1 cellular context compared by ENCODE assay signal in genomic region chr1:78892251-78892650, GRCh38.
TF ChIP-seq lines count a peak whose summit lies in the region.

No MANE protein-coding gene starts in this region.

TF ChIP-seq in GM23338, 12 proteins besides CTCF, POLR2A, EP300 and RAD21 (continued from another document):
- TF ChIP-seq REST (IDR thresholded peaks at IDR 0.05; ENCODE audit: unreplicated experiment) (no peak), ZNF462 (CRISPR knock-in tag; IDR thresholded peaks at IDR 0.05) (no peak), ETS1 (IDR thresholded peaks at IDR 0.05) (no peak), CREB1 (CRISPR knock-in tag; IDR thresholded peaks at IDR 0.05; ENCODE audit: low read depth) (no peak), ZNF331 (CRISPR knock-in tag; IDR thresholded peaks at IDR 0.05; ENCODE audit: low read depth) (no peak), ZNF114 (CRISPR knock-in tag; IDR thresholded peaks at IDR 0.05) (no peak), EZH2 (IDR thresholded peaks at IDR 0.05; ENCODE audit: low read depth, unreplicated experiment) (no peak), STAT1 (IDR thresholded peaks at IDR 0.05; ENCODE audit: unreplicated experiment) (no peak), NANOG (IDR thresholded peaks at IDR 0.05; ENCODE audit: borderline replicate concordance) (no peak)
